Comparison of ENCODE assay signal across 2 cellular contexts in the genomic region with DNA sequence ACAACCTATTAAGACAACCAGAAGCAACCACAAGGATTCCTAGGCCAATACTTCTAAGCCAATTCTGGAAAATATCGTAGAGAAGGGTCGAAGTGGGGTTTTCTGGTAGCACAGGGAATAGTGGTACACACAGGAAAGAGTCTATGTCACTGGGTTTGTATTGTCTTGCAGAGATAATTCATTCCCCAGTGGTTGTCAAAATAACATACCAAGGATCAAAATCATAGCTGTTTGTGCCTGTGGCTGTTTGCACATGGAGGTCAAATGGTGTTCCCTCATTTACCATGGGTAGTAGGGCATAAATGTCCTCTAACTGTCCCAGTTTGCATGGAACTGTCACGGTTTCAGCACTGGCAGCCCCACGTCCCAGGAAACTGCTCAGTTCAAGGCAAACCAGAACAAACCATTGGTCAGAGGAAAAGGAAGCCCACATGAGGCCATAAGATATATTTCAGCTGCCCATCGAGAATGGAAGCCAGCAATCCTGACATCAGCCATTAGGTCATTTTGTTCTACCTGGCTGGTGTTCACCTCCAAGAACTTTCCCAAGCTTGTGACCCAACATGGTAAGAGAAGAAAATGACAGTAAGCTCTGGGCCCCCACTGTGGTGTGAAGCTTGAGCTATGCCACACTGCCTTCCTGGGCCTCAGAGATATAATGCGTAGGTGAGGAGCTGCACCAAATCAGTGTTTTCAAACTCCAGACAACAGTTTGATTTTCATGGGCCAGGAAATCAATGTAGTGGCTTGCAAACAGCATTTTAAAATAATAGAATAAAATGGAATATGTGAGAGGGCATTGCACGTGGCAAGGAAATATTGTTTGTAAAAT.
TF ChIP-seq lines count a peak whose summit lies in the region.

No MANE protein-coding gene starts in this region.

TF ChIP-seq in HepG2, 621 proteins besides CTCF, POLR2A, EP300 and RAD21:
- TF ChIP-seq PRDM10 (CRISPR knock-in tag; IDR thresholded peaks at IDR 0.05; ENCODE audit: low read depth): peak; percentile 92
- TF ChIP-seq FOXM1 (CRISPR knock-in tag; IDR thresholded peaks at IDR 0.05): no peak

TF ChIP-seq in K562, 482 proteins besides CTCF, POLR2A, EP300 and RAD21:
- TF ChIP-seq NFIC (IDR thresholded peaks at IDR 0.05) (no peak), POLR3A (IDR thresholded peaks at IDR 0.05; ENCODE audit: borderline replicate concordance, extremely low read depth, insufficient read depth, insufficient read length) (no peak), CBX8 (IDR thresholded peaks at IDR 0.05; ENCODE audit: borderline replicate concordance, extremely low read depth, low read depth, low read length, poor library complexity, severe bottlenecking) (no peak), ERF (CRISPR knock-in tag; IDR thresholded peaks at IDR 0.05) (no peak), RB1 (IDR thresholded peaks at IDR 0.05; ENCODE audit: low read depth) (no peak), ZNF354B (CRISPR knock-in tag; IDR thresholded peaks at IDR 0.05) (no peak), PRDM10 (IDR thresholded peaks at IDR 0.05; ENCODE audit: partially characterized antibody) (peak; percentile 96), FOXA1 (IDR thresholded peaks at IDR 0.05; ENCODE audit: borderline replicate concordance) (no peak), RBM22 (IDR thresholded peaks at IDR 0.05; ENCODE audit: low read depth, low read length, poor library complexity, severe bottlenecking) (no peak), BACH1 (tag; IDR thresholded peaks at IDR 0.05) (no peak), ATF7 (IDR thresholded peaks at IDR 0.05) (peak; percentile 45; the same call in 1 of the 2 replicates), RBFOX2 (IDR thresholded peaks at IDR 0.05; ENCODE audit: low read depth, low read length) (no peak), SMARCE1 (IDR thresholded peaks at IDR 0.05) (no peak), DNMT1 (IDR thresholded peaks at IDR 0.05) (no peak), POLR2H (tag; IDR thresholded peaks at IDR 0.05; ENCODE audit: low read depth) (no peak)
- TF ChIP-seq, protein P1, sequence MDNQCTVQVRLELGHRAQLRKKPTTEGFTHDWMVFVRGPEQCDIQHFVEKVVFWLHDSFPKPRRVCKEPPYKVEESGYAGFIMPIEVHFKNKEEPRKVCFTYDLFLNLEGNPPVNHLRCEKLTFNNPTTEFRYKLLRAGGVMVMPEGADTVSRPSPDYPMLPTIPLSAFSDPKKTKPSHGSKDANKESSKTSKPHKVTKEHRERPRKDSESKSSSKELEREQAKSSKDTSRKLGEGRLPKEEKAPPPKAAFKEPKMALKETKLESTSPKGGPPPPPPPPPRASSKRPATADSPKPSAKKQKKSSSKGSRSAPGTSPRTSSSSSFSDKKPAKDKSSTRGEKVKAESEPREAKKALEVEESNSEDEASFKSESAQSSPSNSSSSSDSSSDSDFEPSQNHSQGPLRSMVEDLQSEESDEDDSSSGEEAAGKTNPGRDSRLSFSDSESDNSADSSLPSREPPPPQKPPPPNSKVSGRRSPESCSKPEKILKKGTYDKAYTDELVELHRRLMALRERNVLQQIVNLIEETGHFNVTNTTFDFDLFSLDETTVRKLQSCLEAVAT (IDR thresholded peaks at IDR 0.05): no peak
- TF ChIP-seq, protein P2, sequence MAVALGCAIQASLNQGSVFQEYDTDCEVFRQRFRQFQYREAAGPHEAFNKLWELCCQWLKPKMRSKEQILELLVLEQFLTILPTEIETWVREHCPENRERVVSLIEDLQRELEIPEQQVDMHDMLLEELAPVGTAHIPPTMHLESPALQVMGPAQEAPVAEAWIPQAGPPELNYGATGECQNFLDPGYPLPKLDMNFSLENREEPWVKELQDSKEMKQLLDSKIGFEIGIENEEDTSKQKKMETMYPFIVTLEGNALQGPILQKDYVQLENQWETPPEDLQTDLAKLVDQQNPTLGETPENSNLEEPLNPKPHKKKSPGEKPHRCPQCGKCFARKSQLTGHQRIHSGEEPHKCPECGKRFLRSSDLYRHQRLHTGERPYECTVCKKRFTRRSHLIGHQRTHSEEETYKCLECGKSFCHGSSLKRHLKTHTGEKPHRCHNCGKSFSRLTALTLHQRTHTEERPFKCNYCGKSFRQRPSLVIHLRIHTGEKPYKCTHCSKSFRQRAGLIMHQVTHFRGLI (CRISPR knock-in tag; IDR thresholded peaks at IDR 0.05): no peak
- TF ChIP-seq, protein P3, sequence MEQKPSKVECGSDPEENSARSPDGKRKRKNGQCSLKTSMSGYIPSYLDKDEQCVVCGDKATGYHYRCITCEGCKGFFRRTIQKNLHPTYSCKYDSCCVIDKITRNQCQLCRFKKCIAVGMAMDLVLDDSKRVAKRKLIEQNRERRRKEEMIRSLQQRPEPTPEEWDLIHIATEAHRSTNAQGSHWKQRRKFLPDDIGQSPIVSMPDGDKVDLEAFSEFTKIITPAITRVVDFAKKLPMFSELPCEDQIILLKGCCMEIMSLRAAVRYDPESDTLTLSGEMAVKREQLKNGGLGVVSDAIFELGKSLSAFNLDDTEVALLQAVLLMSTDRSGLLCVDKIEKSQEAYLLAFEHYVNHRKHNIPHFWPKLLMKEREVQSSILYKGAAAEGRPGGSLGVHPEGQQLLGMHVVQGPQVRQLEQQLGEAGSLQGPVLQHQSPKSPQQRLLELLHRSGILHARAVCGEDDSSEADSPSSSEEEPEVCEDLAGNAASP (IDR thresholded peaks at IDR 0.05): no peak
